15 cellular contexts compared by ENCODE assay signal in the genomic region with DNA sequence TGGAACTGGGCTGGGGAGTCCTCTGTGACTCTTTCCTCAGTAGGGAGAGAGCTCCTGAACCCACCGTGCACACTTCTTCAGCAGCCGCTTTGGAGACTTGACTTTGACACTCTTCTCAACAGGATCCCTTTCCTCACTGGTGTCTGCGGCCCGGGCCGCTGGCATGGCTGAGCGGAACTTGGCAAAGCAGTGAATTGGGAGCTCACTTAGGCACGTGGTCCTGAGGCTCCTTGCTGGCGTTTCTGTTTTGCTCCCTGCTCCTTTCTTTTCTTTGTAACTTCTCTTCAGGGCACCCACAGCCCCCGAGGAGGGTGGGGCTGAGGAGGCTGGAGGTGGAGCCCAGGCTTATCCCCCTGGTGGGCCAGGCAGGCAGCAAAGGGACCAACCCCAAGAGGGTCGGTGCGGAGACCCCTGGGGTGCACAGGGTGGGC. TPM values are rescaled to one million over a fixed set of nuclear protein-coding genes. Genes with fewer than 3 reads are reported as not detected.
DNase-seq lines count a peak whose midpoint lies in the region; ATAC-seq and TF ChIP-seq lines count a peak whose summit lies in the region.
"Had no signal": no experiment of that assay in that cellular context is flagged by ENCODE, and none has a peak within 500 bp of the region (broad histone marks: within the 10 kb centered on the region; RNA-seq: fewer than 3 reads in every experiment).

No MANE protein-coding gene starts in this region.

- peak overlapping the region; percentile 26 for H2BK5ac ChIP-seq in trophoblast cell (ENCODE audit: low read depth, low read length, poor library complexity)

- no peak for TF ChIP-seq CTCF in brain (conservative IDR thresholded peaks at IDR 0.05)
- TF ChIP-seq CTCF in upper lobe of right lung (IDR thresholded peaks at IDR 0.05), result no peak
- no peak for TF ChIP-seq CTCF in glutamatergic neuron (IDR thresholded peaks at IDR 0.05; ENCODE audit: partially characterized antibody, unreplicated experiment)
- no peak for TF ChIP-seq CTCF in GM10266 (IDR thresholded peaks at IDR 0.05; ENCODE audit: control insufficient read depth, insufficient read depth, low read depth, missing control alignments)

- H3K27me3 ChIP-seq in trophoblast cell (ENCODE audit: insufficient read depth, low read length), result peaks cover 2% of the 10 kb centered on the region
- H3K27me3 ChIP-seq in upper lobe of right lung, result no peaks in the 10 kb centered on the region

- ATAC-seq in left cardiac atrium (peak; percentile 39 to 80), upper lobe of right lung (peak; percentile 4)
- ATAC-seq: activated CD4-positive, alpha-beta T cell treated with anti-CD3 and anti-CD28 coated beads for 36 hours had no signal

- H4K8ac ChIP-seq in trophoblast cell (ENCODE audit: low read depth, low read length), result peak overlapping the region; percentile 10

- H2BK120ac ChIP-seq in trophoblast cell (ENCODE audit: insufficient read depth, low read length, poor library complexity), result peak overlapping the region; percentile 40

- H3K4me3 Mint-ChIP-seq in brain, result peak overlapping the region in 1 of 5 experiments; percentile 18
- H3K4me3 Mint-ChIP-seq in glutamatergic neuron (ENCODE audit: unreplicated experiment), result no peak overlapping the region
- H3K4me3 Mint-ChIP-seq: activated CD4-positive, alpha-beta T cell treated with anti-CD3 and anti-CD28 coated beads for 36 hours; CD4-positive, CD25-positive, alpha-beta regulatory T cell; neural crest cell; stimulated activated naive CD8-positive, alpha-beta T cell treated with anti-CD3 and anti-CD28 coated beads, Interleukin-15, Interleukin-2, amounts not matched to agents 100 ng/mL and 50 ng/mL, for 24 hours had no signal

- peak overlapping the region; percentile 36 for H2AK5ac ChIP-seq in trophoblast cell (ENCODE audit: low read length)

- H2BK12ac ChIP-seq in trophoblast cell (ENCODE audit: low read length), result peak overlapping the region; percentile 87

- H3K4me1 Mint-ChIP-seq in brain, result peaks cover 50% of the 10 kb centered on the region
- H3K4me1 Mint-ChIP-seq in glutamatergic neuron (ENCODE audit: low read depth, unreplicated experiment), result peaks cover 16% of the 10 kb centered on the region
- H3K4me1 Mint-ChIP-seq: activated CD4-positive, alpha-beta T cell treated with anti-CD3 and anti-CD28 coated beads for 36 hours; CD4-positive, CD25-positive, alpha-beta regulatory T cell had no signal

- no peak overlapping the region for H3K4me2 ChIP-seq in trophoblast cell (ENCODE audit: low read length)

- no peak overlapping the region for H3K14ac ChIP-seq in trophoblast cell (ENCODE audit: low read length)

- H3K36me3 ChIP-seq in trophoblast cell (ENCODE audit: control insufficient read depth in 1 of 2, insufficient read depth in 2 of 2, low read length in 2 of 2) (no peaks in the 10 kb centered on the region), upper lobe of right lung (no peaks in the 10 kb centered on the region)

- no peak overlapping the region for H3K18ac ChIP-seq in trophoblast cell (ENCODE audit: low read length)

- H3K27ac ChIP-seq in trophoblast cell (ENCODE audit: low read depth, low read length), result no peak overlapping the region
- H3K27ac ChIP-seq in upper lobe of right lung, result peak overlapping the region; percentile 73
- H3K27ac ChIP-seq: epithelial cell of prostate had no signal

- H3K27ac Mint-ChIP-seq in brain (peak overlapping the region in 3 of 5 experiments; percentile 81 to 94 (median 83)), glutamatergic neuron (ENCODE audit: unreplicated experiment) (no peak overlapping the region)
- H3K27ac Mint-ChIP-seq: activated CD4-positive, alpha-beta T cell treated with anti-CD3 and anti-CD28 coated beads for 36 hours; CD4-positive, CD25-positive, alpha-beta regulatory T cell; stimulated activated naive CD8-positive, alpha-beta T cell treated with anti-CD3 and anti-CD28 coated beads, Interleukin-15, Interleukin-2, amounts not matched to agents 100 ng/mL and 50 ng/mL, for 24 hours had no signal

- H3K23ac ChIP-seq in trophoblast cell (ENCODE audit: low read length), result no peak overlapping the region

- H3K4me3 ChIP-seq in trophoblast cell (ENCODE audit: low read depth, low read length), result no peak overlapping the region
- H3K4me3 ChIP-seq in upper lobe of right lung, result no peak overlapping the region

- H3K36me3 Mint-ChIP-seq in brain, result no peaks in the 10 kb centered on the region
- H3K36me3 Mint-ChIP-seq in glutamatergic neuron (ENCODE audit: unreplicated experiment), result peaks cover 10% of the 10 kb centered on the region

- H3K27me3 Mint-ChIP-seq in brain (peaks cover 57% of the 10 kb centered on the region), glutamatergic neuron (ENCODE audit: unreplicated experiment) (peaks cover 10% of the 10 kb centered on the region)
- H3K27me3 Mint-ChIP-seq: activated CD4-positive, alpha-beta T cell treated with anti-CD3 and anti-CD28 coated beads for 36 hours; CD4-positive, CD25-positive, alpha-beta regulatory T cell; stimulated activated naive CD8-positive, alpha-beta T cell treated with anti-CD3 and anti-CD28 coated beads, Interleukin-15, Interleukin-2, amounts not matched to agents 100 ng/mL and 50 ng/mL, for 24 hours had no signal

- H3K9me3 Mint-ChIP-seq in brain (peaks cover 3 to 29% (median 22%) of the 10 kb centered on the region in 5 experiments), glutamatergic neuron (ENCODE audit: unreplicated experiment) (peaks cover 9% of the 10 kb centered on the region)
- H3K9me3 Mint-ChIP-seq: stimulated activated naive CD8-positive, alpha-beta T cell treated with anti-CD3 and anti-CD28 coated beads, Interleukin-15, Interleukin-2, amounts not matched to agents 100 ng/mL and 50 ng/mL, for 24 hours had no signal

- DNase-seq in left cardiac atrium (peak; percentile 46), trophoblast cell (no peak), upper lobe of right lung (no peak), glutamatergic neuron (no peak), GM10266 (ENCODE audit: extremely low spot score) (no peak), NCI-H146 treated with DMSO at 0.1 percent for 48 hours (lab: John Stamatoyannopoulos, UW; ENCODE audit: unreplicated experiment) (no peak)
- DNase-seq: activated CD4-positive, alpha-beta T cell treated with anti-CD3 and anti-CD28 coated beads for 36 hours; CD4-positive, CD25-positive, alpha-beta regulatory T cell; EL; SHP77 treated with DMSO at 0.1 percent for 48 hours; T-helper 9 cell had no signal

- H4K91ac ChIP-seq in trophoblast cell (ENCODE audit: low read depth, low read length), result peak overlapping the region; percentile 49

- H2AFZ ChIP-seq in trophoblast cell (ENCODE audit: insufficient read depth, low read length, poor library complexity), result no peak overlapping the region

- H3K9me3 ChIP-seq in trophoblast cell (ENCODE audit: insufficient read depth, low read depth, low read length) (peaks cover 8% of the 10 kb centered on the region), upper lobe of right lung (no peaks in the 10 kb centered on the region)

- no peak overlapping the region for H4K12ac ChIP-seq in trophoblast cell (ENCODE audit: low read depth, low read length)

- WGBS in trophoblast cell (ENCODE audit: extremely low coverage, insufficient coverage, insufficient read length), result no CpG with 5 or more reads among the region's 11 CpGs

- intact Hi-C loops in left cardiac atrium (cut with DNase I) (no loop called here), upper lobe of right lung (cut with DNase I) (no loop called here)

- no peaks in the 10 kb centered on the region for H3K79me1 ChIP-seq in trophoblast cell (ENCODE audit: low read length)

- H3K4me1 ChIP-seq in trophoblast cell (ENCODE audit: control insufficient read depth in 1 of 2, insufficient read depth in 2 of 2, low read length in 2 of 2), result peaks cover 16 to 19% of the 10 kb centered on the region in 2 experiments
- H3K4me1 ChIP-seq in upper lobe of right lung, result peaks cover 4% of the 10 kb centered on the region

- no peak overlapping the region for H3K4ac ChIP-seq in trophoblast cell (ENCODE audit: low read depth, low read length)

- H3K79me2 ChIP-seq in trophoblast cell (ENCODE audit: control insufficient read depth, insufficient read depth, low read length, poor library complexity), result no peaks in the 10 kb centered on the region

- no peak overlapping the region for H3K9ac ChIP-seq in trophoblast cell (ENCODE audit: low read length)

RNA-seq across cellular contexts. Expression of a gene that starts 8.4 kb away (rescaled TPM):
- polyA plus RNA-seq in brain (ENCODE audit: insufficient read depth, low read depth, low replicate concordance), result 0.02 TPM
- total RNA-seq in left cardiac atrium, result under 1 TPM; 0.59 to 0.81 TPM
- polyA plus RNA-seq in trophoblast cell (2013), result 0.19 and 0.21 TPM in 2 replicates
- 2.0 TPM for total RNA-seq in upper lobe of right lung
- total RNA-seq in glutamatergic neuron (ENCODE audit: unreplicated experiment), result 14.3 TPM
